In genomic region chr2:200498316-200498715, GRCh38 we compare ENCODE assay signal across 34 cellular contexts.
"Had no signal": no experiment of that assay in that cellular context is flagged by ENCODE, and none has a peak within 500 bp of the region (broad histone marks: within the 10 kb centered on the region; RNA-seq: fewer than 3 reads in every experiment).

No MANE protein-coding gene starts in this region.

- H3K4me3 Mint-ChIP-seq: activated CD4-positive, alpha-beta T cell treated with anti-CD3 and anti-CD28 coated beads, Interleukin-2, amount 10 ng/mL, durations not matched to agents 7 days and 5 days; activated CD8-positive, alpha-beta T cell treated with anti-CD3 and anti-CD28 coated beads, Interleukin-2, amount 10 ng/mL, durations not matched to agents 7 days and 5 days; activated naive CD4-positive, alpha-beta T cell treated with anti-CD3 and anti-CD28 coated beads for 36 hours; activated T-cell treated with anti-CD3 and anti-CD28 coated beads, Interleukin-2, amount 50 U/mL, for 24 hours; activated T-helper 1 cell treated with anti-CD3 and anti-CD28 coated beads, Interleukin-12 subunit alpha, Interleukin-12 subunit beta, Interleukin-2, Interleukin-4 antibody, amounts not matched to agents 30 ng/mL and 10 ng/mL and 1 ng/mL, durations not matched to agents 14 hours and 24 hours and 36 hours had no signal

- H3K4me1 ChIP-seq: adrenal gland, body of pancreas, breast epithelium, Peyer's patch, SJSA1 had no signal

- H3K27ac ChIP-seq: adrenal gland, body of pancreas, breast epithelium, Peyer's patch, SJSA1, VCaP had no signal

- DNase-seq: activated CD4-positive, alpha-beta T cell treated with anti-CD3 and anti-CD28 coated beads for 1 hour; activated CD4-positive, alpha-beta T cell treated with anti-CD3 and anti-CD28 coated beads, Interleukin-2, amount 10 ng/mL, durations not matched to agents 7 days and 5 days; activated CD4-positive, alpha-beta T cell treated with anti-CD3 and anti-CD28 coated beads, Interleukin-2, amount 50 U/mL, for 48 hours; activated CD4-positive, CD25-positive, alpha-beta regulatory T cell; activated CD8-positive, alpha-beta T cell treated with anti-CD3 and anti-CD28 coated beads, Interleukin-2, amount 10 ng/mL, durations not matched to agents 7 days and 5 days; activated gamma-delta T cell treated with Interleukin-2 at 50 U/mL for 16 hours; activated naive CD4-positive, alpha-beta T cell treated with anti-CD3 and anti-CD28 coated beads for 36 hours; activated T-cell treated with anti-CD3 and anti-CD28 coated beads, Interleukin-2, amount 50 U/mL, for 24 hours; adrenal gland; body of pancreas; MM.1S; NCI-H1092 treated with DMSO at 0.1 percent for 48 hours; NCI-H1417; NCI-H146; NCI-H187; NCI-H2029 treated with DMSO at 0.1 percent for 48 hours; NCI-H2107; NCI-H2171; NCI-H510A; NCI-H526; NCI-H748 treated with DMSO at 0.1 percent for 48 hours; NK-92 treated with Interleukin-12 subunit alpha and Interleukin-12 subunit beta, amount 100 ng/mL, for 24 hours; PC-3; Peyer's patch; RPMI8226; SHP77 treated with DMSO at 0.1 percent for 48 hours; SW 1271; T-helper 1 cell; T-helper 2 cell; T-helper 9 cell had no signal

- H3K27ac Mint-ChIP-seq: activated CD4-positive, alpha-beta T cell treated with anti-CD3 and anti-CD28 coated beads, Interleukin-2, amount 10 ng/mL, durations not matched to agents 7 days and 5 days; activated CD8-positive, alpha-beta T cell treated with anti-CD3 and anti-CD28 coated beads, Interleukin-2, amount 10 ng/mL, durations not matched to agents 7 days and 5 days; activated naive CD4-positive, alpha-beta T cell treated with anti-CD3 and anti-CD28 coated beads for 36 hours; activated T-cell treated with anti-CD3 and anti-CD28 coated beads, Interleukin-2, amount 50 U/mL, for 24 hours; activated T-helper 1 cell treated with anti-CD3 and anti-CD28 coated beads, Interleukin-12 subunit alpha, Interleukin-12 subunit beta, Interleukin-2, Interleukin-4 antibody, amounts not matched to agents 30 ng/mL and 10 ng/mL and 1 ng/mL, durations not matched to agents 14 hours and 24 hours and 36 hours had no signal

- H3K36me3 ChIP-seq: breast epithelium had no signal

- H3K9me3 ChIP-seq: adrenal gland, body of pancreas, breast epithelium, Peyer's patch, SJSA1 had no signal

- H3K27me3 ChIP-seq: adrenal gland, body of pancreas, breast epithelium, Peyer's patch, SJSA1 had no signal

- H3K4me3 ChIP-seq: adrenal gland, body of pancreas, breast epithelium, Peyer's patch, SJSA1 had no signal

- H3K4me1 Mint-ChIP-seq: activated CD4-positive, alpha-beta T cell treated with anti-CD3 and anti-CD28 coated beads, Interleukin-2, amount 10 ng/mL, durations not matched to agents 7 days and 5 days had no signal

- H3K27me3 Mint-ChIP-seq: activated CD4-positive, alpha-beta T cell treated with anti-CD3 and anti-CD28 coated beads, Interleukin-2, amount 10 ng/mL, durations not matched to agents 7 days and 5 days; activated T-cell treated with anti-CD3 and anti-CD28 coated beads, Interleukin-2, amount 50 U/mL, for 24 hours had no signal
